ENCODE assay signal across 1 cellular context in the genomic region with DNA sequence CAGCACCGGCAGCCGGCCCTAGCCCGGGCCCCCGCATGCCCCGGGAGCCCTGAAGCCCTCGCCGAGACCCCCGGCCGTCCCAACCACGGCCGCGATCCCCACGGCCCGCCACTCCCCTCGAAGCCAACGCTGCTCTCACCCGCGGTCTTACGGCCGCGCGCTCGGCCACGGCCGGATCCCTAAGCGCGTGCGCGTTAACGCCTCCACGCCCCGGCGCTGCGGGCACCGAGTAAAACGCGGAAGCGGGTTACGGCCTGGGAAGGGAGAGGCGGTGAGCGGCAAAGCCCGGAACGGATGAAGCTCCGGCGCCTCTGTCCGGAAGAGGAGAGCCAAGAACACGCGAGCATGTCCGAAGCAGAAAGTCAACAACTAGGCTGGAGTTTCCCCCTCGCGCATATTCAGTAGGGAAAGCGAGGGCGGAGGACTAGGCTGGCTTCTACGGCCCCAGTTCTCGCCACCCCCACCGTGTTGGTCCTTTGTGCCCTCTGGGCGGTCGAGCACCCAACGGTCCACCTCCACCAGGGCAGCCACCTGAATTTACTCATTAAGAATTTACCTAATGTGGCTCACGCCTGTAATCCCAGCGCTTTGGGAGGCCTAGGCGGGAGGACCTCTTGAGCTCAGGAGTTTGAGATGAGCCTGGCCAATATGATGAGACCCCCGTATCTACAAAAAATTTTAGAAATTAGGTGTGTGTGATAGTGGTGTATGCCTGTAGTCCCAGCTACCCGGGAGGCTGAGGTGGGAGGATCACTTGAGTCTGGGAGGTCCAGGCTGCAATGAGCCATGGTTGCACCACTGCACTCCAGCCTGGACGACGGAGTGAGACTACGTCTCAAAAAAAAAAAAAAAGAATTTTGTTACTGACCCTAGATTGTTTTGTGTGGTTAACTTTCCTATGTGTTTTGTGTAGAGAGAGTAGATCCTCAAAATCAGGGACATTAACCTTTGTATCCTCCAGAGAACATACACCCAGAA.
TF ChIP-seq lines count a peak whose summit lies in the region.

A gene (minus strand): TSS at position 169 of the 978 bp plus-strand sequence. CDS start 1,177 bp downstream, outside the sequence.

TF ChIP-seq in HepG2, 621 proteins besides CTCF, POLR2A, EP300 and RAD21 (continued from another document and continues in another):
- TF ChIP-seq, protein P1, sequence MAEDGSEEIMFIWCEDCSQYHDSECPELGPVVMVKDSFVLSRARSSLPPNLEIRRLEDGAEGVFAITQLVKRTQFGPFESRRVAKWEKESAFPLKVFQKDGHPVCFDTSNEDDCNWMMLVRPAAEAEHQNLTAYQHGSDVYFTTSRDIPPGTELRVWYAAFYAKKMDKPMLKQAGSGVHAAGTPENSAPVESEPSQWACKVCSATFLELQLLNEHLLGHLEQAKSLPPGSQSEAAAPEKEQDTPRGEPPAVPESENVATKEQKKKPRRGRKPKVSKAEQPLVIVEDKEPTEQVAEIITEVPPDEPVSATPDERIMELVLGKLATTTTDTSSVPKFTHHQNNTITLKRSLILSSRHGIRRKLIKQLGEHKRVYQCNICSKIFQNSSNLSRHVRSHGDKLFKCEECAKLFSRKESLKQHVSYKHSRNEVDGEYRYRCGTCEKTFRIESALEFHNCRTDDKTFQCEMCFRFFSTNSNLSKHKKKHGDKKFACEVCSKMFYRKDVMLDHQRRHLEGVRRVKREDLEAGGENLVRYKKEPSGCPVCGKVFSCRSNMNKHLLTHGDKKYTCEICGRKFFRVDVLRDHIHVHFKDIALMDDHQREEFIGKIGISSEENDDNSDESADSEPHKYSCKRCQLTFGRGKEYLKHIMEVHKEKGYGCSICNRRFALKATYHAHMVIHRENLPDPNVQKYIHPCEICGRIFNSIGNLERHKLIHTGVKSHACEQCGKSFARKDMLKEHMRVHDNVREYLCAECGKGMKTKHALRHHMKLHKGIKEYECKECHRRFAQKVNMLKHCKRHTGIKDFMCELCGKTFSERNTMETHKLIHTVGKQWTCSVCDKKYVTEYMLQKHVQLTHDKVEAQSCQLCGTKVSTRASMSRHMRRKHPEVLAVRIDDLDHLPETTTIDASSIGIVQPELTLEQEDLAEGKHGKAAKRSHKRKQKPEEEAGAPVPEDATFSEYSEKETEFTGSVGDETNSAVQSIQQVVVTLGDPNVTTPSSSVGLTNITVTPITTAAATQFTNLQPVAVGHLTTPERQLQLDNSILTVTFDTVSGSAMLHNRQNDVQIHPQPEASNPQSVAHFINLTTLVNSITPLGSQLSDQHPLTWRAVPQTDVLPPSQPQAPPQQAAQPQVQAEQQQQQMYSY (CRISPR knock-in tag; IDR thresholded peaks at IDR 0.05): peak; percentile 100
- peak; percentile 82; the same call in 1 of the 2 replicates for TF ChIP-seq ZNF460 (CRISPR knock-in tag; IDR thresholded peaks at IDR 0.05; ENCODE audit: borderline replicate concordance)
- TF ChIP-seq JDP2 (CRISPR knock-in tag; IDR thresholded peaks at IDR 0.05; ENCODE audit: borderline replicate concordance): peak; percentile 78
- TF ChIP-seq ZNF501 (CRISPR knock-in tag; IDR thresholded peaks at IDR 0.05): peak; percentile 96
- TF ChIP-seq, protein P2, sequence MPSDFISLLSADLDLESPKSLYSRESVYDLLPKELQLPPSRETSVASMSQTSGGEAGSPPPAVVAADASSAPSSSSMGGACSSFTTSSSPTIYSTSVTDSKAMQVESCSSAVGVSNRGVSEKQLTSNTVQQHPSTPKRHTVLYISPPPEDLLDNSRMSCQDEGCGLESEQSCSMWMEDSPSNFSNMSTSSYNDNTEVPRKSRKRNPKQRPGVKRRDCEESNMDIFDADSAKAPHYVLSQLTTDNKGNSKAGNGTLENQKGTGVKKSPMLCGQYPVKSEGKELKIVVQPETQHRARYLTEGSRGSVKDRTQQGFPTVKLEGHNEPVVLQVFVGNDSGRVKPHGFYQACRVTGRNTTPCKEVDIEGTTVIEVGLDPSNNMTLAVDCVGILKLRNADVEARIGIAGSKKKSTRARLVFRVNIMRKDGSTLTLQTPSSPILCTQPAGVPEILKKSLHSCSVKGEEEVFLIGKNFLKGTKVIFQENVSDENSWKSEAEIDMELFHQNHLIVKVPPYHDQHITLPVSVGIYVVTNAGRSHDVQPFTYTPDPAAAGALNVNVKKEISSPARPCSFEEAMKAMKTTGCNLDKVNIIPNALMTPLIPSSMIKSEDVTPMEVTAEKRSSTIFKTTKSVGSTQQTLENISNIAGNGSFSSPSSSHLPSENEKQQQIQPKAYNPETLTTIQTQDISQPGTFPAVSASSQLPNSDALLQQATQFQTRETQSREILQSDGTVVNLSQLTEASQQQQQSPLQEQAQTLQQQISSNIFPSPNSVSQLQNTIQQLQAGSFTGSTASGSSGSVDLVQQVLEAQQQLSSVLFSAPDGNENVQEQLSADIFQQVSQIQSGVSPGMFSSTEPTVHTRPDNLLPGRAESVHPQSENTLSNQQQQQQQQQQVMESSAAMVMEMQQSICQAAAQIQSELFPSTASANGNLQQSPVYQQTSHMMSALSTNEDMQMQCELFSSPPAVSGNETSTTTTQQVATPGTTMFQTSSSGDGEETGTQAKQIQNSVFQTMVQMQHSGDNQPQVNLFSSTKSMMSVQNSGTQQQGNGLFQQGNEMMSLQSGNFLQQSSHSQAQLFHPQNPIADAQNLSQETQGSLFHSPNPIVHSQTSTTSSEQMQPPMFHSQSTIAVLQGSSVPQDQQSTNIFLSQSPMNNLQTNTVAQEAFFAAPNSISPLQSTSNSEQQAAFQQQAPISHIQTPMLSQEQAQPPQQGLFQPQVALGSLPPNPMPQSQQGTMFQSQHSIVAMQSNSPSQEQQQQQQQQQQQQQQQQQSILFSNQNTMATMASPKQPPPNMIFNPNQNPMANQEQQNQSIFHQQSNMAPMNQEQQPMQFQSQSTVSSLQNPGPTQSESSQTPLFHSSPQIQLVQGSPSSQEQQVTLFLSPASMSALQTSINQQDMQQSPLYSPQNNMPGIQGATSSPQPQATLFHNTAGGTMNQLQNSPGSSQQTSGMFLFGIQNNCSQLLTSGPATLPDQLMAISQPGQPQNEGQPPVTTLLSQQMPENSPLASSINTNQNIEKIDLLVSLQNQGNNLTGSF (CRISPR knock-in tag; IDR thresholded peaks at IDR 0.05): peak; percentile 96
- 0 out of 2 replicates have a peak, but pooled peaks have one; percentile 44 for TF ChIP-seq SP2 (CRISPR knock-in tag; IDR thresholded peaks at IDR 0.05)
- peak; percentile 76 for TF ChIP-seq NRL (CRISPR knock-in tag; IDR thresholded peaks at IDR 0.05; ENCODE audit: borderline replicate concordance)
- TF ChIP-seq PAF1 (CRISPR knock-in tag; IDR thresholded peaks at IDR 0.05): no peak
- TF ChIP-seq, protein P3, sequence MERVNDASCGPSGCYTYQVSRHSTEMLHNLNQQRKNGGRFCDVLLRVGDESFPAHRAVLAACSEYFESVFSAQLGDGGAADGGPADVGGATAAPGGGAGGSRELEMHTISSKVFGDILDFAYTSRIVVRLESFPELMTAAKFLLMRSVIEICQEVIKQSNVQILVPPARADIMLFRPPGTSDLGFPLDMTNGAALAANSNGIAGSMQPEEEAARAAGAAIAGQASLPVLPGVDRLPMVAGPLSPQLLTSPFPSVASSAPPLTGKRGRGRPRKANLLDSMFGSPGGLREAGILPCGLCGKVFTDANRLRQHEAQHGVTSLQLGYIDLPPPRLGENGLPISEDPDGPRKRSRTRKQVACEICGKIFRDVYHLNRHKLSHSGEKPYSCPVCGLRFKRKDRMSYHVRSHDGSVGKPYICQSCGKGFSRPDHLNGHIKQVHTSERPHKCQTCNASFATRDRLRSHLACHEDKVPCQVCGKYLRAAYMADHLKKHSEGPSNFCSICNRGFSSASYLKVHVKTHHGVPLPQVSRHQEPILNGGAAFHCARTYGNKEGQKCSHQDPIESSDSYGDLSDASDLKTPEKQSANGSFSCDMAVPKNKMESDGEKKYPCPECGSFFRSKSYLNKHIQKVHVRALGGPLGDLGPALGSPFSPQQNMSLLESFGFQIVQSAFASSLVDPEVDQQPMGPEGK (CRISPR knock-in tag; IDR thresholded peaks at IDR 0.05): peak; percentile 81
- TF ChIP-seq KDM4B (CRISPR knock-in tag; IDR thresholded peaks at IDR 0.05): peak; percentile 99
- TF ChIP-seq ZNF577 (CRISPR knock-in tag; IDR thresholded peaks at IDR 0.05; ENCODE audit: borderline replicate concordance, low read depth): no peak
- TF ChIP-seq, protein P4, sequence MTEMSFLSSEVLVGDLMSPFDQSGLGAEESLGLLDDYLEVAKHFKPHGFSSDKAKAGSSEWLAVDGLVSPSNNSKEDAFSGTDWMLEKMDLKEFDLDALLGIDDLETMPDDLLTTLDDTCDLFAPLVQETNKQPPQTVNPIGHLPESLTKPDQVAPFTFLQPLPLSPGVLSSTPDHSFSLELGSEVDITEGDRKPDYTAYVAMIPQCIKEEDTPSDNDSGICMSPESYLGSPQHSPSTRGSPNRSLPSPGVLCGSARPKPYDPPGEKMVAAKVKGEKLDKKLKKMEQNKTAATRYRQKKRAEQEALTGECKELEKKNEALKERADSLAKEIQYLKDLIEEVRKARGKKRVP (CRISPR knock-in tag; IDR thresholded peaks at IDR 0.05): peak in 1 of 2 experiments; percentile 84; a peak in 2 of 4 replicates
- peak; percentile 93 for TF ChIP-seq JARID2 (CRISPR knock-in tag; IDR thresholded peaks at IDR 0.05; ENCODE audit: insufficient replicate concordance)
- TF ChIP-seq KDM5A (IDR thresholded peaks at IDR 0.05; ENCODE audit: borderline replicate concordance, low read length): peak; percentile 55; the same call in 1 of the 2 replicates
- peak; percentile 93 for TF ChIP-seq PITX1 (CRISPR knock-in tag; IDR thresholded peaks at IDR 0.05)
- TF ChIP-seq AHR (CRISPR knock-in tag; IDR thresholded peaks at IDR 0.05): peak; percentile 96
- peak; percentile 94 for TF ChIP-seq ZNF850 (CRISPR knock-in tag; conservative IDR thresholded peaks at IDR 0.05)
- peak; percentile 99 for TF ChIP-seq MYC (CRISPR knock-in tag; IDR thresholded peaks at IDR 0.05; ENCODE audit: borderline replicate concordance)
- TF ChIP-seq, protein P5, sequence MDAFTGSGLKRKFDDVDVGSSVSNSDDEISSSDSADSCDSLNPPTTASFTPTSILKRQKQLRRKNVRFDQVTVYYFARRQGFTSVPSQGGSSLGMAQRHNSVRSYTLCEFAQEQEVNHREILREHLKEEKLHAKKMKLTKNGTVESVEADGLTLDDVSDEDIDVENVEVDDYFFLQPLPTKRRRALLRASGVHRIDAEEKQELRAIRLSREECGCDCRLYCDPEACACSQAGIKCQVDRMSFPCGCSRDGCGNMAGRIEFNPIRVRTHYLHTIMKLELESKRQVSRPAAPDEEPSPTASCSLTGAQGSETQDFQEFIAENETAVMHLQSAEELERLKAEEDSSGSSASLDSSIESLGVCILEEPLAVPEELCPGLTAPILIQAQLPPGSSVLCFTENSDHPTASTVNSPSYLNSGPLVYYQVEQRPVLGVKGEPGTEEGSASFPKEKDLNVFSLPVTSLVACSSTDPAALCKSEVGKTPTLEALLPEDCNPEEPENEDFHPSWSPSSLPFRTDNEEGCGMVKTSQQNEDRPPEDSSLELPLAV (CRISPR knock-in tag; conservative IDR thresholded peaks at IDR 0.05; ENCODE audit: low read depth): 0 out of 2 replicates have a peak, but pooled peaks have one; percentile 64
- TF ChIP-seq, protein P6, sequence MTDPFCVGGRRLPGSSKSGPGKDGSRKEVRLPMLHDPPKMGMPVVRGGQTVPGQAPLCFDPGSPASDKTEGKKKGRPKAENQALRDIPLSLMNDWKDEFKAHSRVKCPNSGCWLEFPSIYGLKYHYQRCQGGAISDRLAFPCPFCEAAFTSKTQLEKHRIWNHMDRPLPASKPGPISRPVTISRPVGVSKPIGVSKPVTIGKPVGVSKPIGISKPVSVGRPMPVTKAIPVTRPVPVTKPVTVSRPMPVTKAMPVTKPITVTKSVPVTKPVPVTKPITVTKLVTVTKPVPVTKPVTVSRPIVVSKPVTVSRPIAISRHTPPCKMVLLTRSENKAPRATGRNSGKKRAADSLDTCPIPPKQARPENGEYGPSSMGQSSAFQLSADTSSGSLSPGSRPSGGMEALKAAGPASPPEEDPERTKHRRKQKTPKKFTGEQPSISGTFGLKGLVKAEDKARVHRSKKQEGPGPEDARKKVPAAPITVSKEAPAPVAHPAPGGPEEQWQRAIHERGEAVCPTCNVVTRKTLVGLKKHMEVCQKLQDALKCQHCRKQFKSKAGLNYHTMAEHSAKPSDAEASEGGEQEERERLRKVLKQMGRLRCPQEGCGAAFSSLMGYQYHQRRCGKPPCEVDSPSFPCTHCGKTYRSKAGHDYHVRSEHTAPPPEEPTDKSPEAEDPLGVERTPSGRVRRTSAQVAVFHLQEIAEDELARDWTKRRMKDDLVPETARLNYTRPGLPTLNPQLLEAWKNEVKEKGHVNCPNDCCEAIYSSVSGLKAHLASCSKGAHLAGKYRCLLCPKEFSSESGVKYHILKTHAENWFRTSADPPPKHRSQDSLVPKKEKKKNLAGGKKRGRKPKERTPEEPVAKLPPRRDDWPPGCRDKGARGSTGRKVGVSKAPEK (CRISPR knock-in tag; IDR thresholded peaks at IDR 0.05; ENCODE audit: borderline replicate concordance): peak; percentile 99
- peak; percentile 65 for TF ChIP-seq DNMT1 (CRISPR knock-in tag; IDR thresholded peaks at IDR 0.05)
- peak; percentile 99; the same call in 1 of the 2 replicates for TF ChIP-seq ZNF337 (CRISPR knock-in tag; IDR thresholded peaks at IDR 0.05; ENCODE audit: borderline replicate concordance, low read depth)
- no peak for TF ChIP-seq NONO (IDR thresholded peaks at IDR 0.05)
- TF ChIP-seq NONO (CRISPR knock-in tag; conservative IDR thresholded peaks at IDR 0.05): peak; percentile 100
- no peak for TF ChIP-seq NFRKB (IDR thresholded peaks at IDR 0.05)
- no peak for TF ChIP-seq ZNF776 (CRISPR knock-in tag; IDR thresholded peaks at IDR 0.05)
- 0 out of 2 replicates have a peak, but pooled peaks have one; percentile 76 for TF ChIP-seq ZNF367 (CRISPR knock-in tag; IDR thresholded peaks at IDR 0.05; ENCODE audit: borderline replicate concordance)
- peak; percentile 27; the same call in 1 of the 2 replicates for TF ChIP-seq SNAI1 (CRISPR knock-in tag; IDR thresholded peaks at IDR 0.05; ENCODE audit: borderline replicate concordance)
- TF ChIP-seq MBNL3 (CRISPR knock-in tag; conservative IDR thresholded peaks at IDR 0.05): peak; percentile 95
- TF ChIP-seq, protein P7, sequence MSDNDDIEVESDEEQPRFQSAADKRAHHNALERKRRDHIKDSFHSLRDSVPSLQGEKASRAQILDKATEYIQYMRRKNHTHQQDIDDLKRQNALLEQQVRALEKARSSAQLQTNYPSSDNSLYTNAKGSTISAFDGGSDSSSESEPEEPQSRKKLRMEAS (IDR thresholded peaks at IDR 0.05): peak; percentile 98
- TF ChIP-seq FOXA3 (CRISPR knock-in tag; IDR thresholded peaks at IDR 0.05): peak; percentile 93
- TF ChIP-seq, protein P8, sequence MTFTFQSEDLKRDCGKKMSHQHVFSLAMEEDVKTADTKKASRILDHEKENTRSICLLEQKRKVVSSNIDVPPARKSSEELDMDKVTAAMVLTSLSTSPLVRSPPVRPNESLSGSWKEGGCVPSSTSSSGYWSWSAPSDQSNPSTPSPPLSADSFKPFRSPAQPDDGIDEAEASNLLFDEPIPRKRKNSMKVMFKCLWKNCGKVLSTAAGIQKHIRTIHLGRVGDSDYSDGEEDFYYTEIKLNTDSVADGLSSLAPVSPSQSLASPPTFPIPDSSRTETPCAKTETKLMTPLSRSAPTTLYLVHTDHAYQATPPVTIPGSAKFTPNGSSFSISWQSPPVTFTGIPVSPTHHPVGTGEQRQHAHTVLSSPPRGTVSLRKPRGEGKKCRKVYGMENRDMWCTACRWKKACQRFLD (CRISPR knock-in tag; IDR thresholded peaks at IDR 0.05; ENCODE audit: borderline replicate concordance): peak; percentile 74; the same call in 1 of the 2 replicates
- peak; percentile 79 for TF ChIP-seq HNF4A (CRISPR knock-in tag; IDR thresholded peaks at IDR 0.05)
- TF ChIP-seq PLRG1 (conservative IDR thresholded peaks at IDR 0.05): no peak
- TF ChIP-seq GTF2F1 (IDR thresholded peaks at IDR 0.05; ENCODE audit: low read length): peak; percentile 79; the same call in 1 of the 2 replicates
- peak; percentile 96; the same call in 1 of the 2 replicates for TF ChIP-seq ZNF543 (CRISPR knock-in tag; IDR thresholded peaks at IDR 0.05)
- TF ChIP-seq ZNF83 (CRISPR knock-in tag; IDR thresholded peaks at IDR 0.05; ENCODE audit: borderline replicate concordance): peak; percentile 98; the same call in 1 of the 2 replicates
